8 cellular contexts compared by ENCODE assay signal in genomic region chr5:151047814-151048425, GRCh38. TPM values are rescaled to one million over a fixed set of nuclear protein-coding genes. Genes with fewer than 3 reads are reported as not detected.
DNase-seq lines count a peak whose midpoint lies in the region; ATAC-seq, FAIRE-seq and TF ChIP-seq lines count a peak whose summit lies in the region.

No MANE protein-coding gene starts in this region.

- H3K27me3 ChIP-seq in GM12878 (replicated peaks in 1 of 2; ENCODE audit: control insufficient read depth in 2 of 2, insufficient read depth in 2 of 2, low read length in 1 of 2) (no peaks in the 10 kb centered on the region), left lung (no peaks in the 10 kb centered on the region)

- intact Hi-C loops in GM12878 (cut with micrococcal nuclease; ENCODE audit: unreplicated experiment) = no loop called here
- intact Hi-C loops in left lung (cut with DNase I) = loop anchor here in 1 of 2 donors (5.0 kb wide), 1 partner anchor 46 kb away; no protein-coding TSS in a partner anchor

- FAIRE-seq in GM12878 (lab: Jason Lieb, UNC) = peak; percentile 27

- H4K20me1 ChIP-seq in GM12878 (ENCODE audit: control insufficient read depth, insufficient read depth) = no peaks in the 10 kb centered on the region

- no peak overlapping the region for H2AFZ ChIP-seq in GM12878 (ENCODE audit: control insufficient read depth, low read depth, low read length)

- H3K36me3 ChIP-seq in GM12878 (ENCODE audit: control insufficient read depth in 2 of 2, insufficient read depth in 2 of 2, low read length in 1 of 2) (peaks cover 44 to 54% of the 10 kb centered on the region in 2 experiments), left lung (peaks cover 0 to 100% of the 10 kb centered on the region in 2 donors)

- SMC1A ChIA-PET in GM12878 (lab: Charles Lee; ENCODE audit: uncharacterized antibody, unreplicated experiment) = interaction anchor here (0.6 to 9.9 kb wide), 7 partner anchors 27 to 866 kb away, joined by 3 to 279 read pairs (median 3); no protein-coding TSS in a partner anchor

- TF ChIP-seq CTCF in AG04449 (IDR thresholded peaks at IDR 0.05; ENCODE audit: insufficient read depth, low read length, missing control alignments) = peak; percentile 76
- TF ChIP-seq CTCF in LNCAP (IDR thresholded peaks at IDR 0.05) = peak; percentile 77
- TF ChIP-seq CTCF in GM12878 (IDR thresholded peaks at IDR 0.05 in 2 of 3, conservative IDR thresholded peaks at IDR 0.05 in 1 of 3; ENCODE audit: control insufficient read depth in 2 of 3, extremely low read depth in 1 of 3, insufficient read depth in 1 of 3, low read depth in 3 of 3, low read length in 3 of 3) = peak; percentile 55 to 92 (median 78)
- peak; percentile 69 to 74 for TF ChIP-seq CTCF in left lung (IDR thresholded peaks at IDR 0.05)

- no peak for TF ChIP-seq POLR2A in GM12878 (IDR thresholded peaks at IDR 0.05; ENCODE audit: low read depth, low read length)

- H3K79me2 ChIP-seq in GM12878 (ENCODE audit: control insufficient read depth, insufficient read depth, low read length) = peaks cover 3% of the 10 kb centered on the region; the same call in 1 of the 2 replicates

- peak; percentile 43 for TF ChIP-seq RAD21 in GM12878 (IDR thresholded peaks at IDR 0.05; ENCODE audit: insufficient read depth, low read depth, low read length)

- H3K9me3 ChIP-seq in GM12878 (replicated peaks; ENCODE audit: control insufficient read depth, insufficient read depth, low read length) (no peaks in the 10 kb centered on the region), left lung (no peaks in the 10 kb centered on the region)

- DNase-seq in AG04449 (ENCODE audit: low read depth, low spot score) (no peak), GM12878 (ENCODE audit: low read depth, low spot score) (no peak), left lung (no peak), glomerular visceral epithelial cell (ENCODE audit: extremely low spot score) (no peak), activated gamma-delta T cell treated with Interleukin-2 at 50 U/mL for 16 hours (no peak), NCI-H1930 (lab: John Stamatoyannopoulos, UW) (no peak)

- H3K4me2 ChIP-seq in GM12878 (ENCODE audit: control insufficient read depth, insufficient read depth) = no peak overlapping the region

- ATAC-seq in GM18502 (IDR thresholded peaks at IDR 0.05; ENCODE audit: poor library complexity, unreplicated experiment) (peak; percentile 61), GM12878 (peak; percentile 79), left lung (peak; percentile 75)

- no TSS peak for BruUV-seq in GM12878 (replicated peaks; lab: Mats Ljungman, UMichigan)

- POLR2A ChIA-PET in AG04449 (lab: Yijun Ruan, JAX) (interaction anchor here (1.9 kb wide), 1 partner anchor 45 kb away, joined by 5 read pairs; no protein-coding TSS in a partner anchor), GM12878 (lab: Charles Lee) (interaction anchor here (0.6 to 1.1 kb wide), 3 partner anchors 63 to 123 kb away, joined by 3 to 5 read pairs (median 4); no protein-coding TSS in a partner anchor)

- H3K4me3 ChIP-seq in AG04449 (ENCODE audit: low read depth, low read length) = no peak overlapping the region
- no peak overlapping the region for H3K4me3 ChIP-seq in GM12878
- no peak overlapping the region for H3K4me3 ChIP-seq in left lung

- H3K4me1 ChIP-seq in GM12878 (ENCODE audit: control insufficient read depth, insufficient read depth, low read length) (no peaks in the 10 kb centered on the region; the same call in 1 of the 2 replicates), left lung (peaks cover 3 to 17% of the 10 kb centered on the region in 2 donors)

- RAD21 ChIA-PET in GM12878 (lab: Charles Lee; ENCODE audit: unreplicated experiment) = interaction anchor here (1.0 to 7.7 kb wide), 6 partner anchors 20 to 396 kb away, joined by 3 to 178 read pairs (median 8); no protein-coding TSS in a partner anchor

- no peak overlapping the region for H3K9ac ChIP-seq in GM12878 (ENCODE audit: control insufficient read depth, insufficient read depth, low read length)

- 98% methylated on average over 13 of the region's 13 CpGs for WGBS in GM12878 (ENCODE audit: insufficient coverage, insufficient replicate concordance, low lambda C conversion rate, missing lambda C conversion rate)

- TF ChIP-seq EP300 in GM12878 (IDR thresholded peaks at IDR 0.05; ENCODE audit: borderline replicate concordance in 1 of 2, control insufficient read depth in 1 of 2, low read depth in 2 of 2, low read length in 2 of 2) = no peak

- CTCF ChIA-PET in AG04449 (lab: Yijun Ruan, JAX) = interaction anchor here (0.7 to 27.5 kb wide), 22 partner anchors 14 to 598 kb away, joined by 3 to 1128 read pairs (median 7); partner anchors contain the start of genes ANXA6, GPX3 and TNIP1
- CTCF ChIA-PET in GM12878 (lab: Yijun Ruan, JAX) = interaction anchor here (0.6 to 15.8 kb wide), 25 partner anchors 9 to 773 kb away, joined by 3 to 691 read pairs (median 3); partner anchors contain the start of gene GM2A

- in situ Hi-C loops in GM12878 (cut with MboI) = no loop called here

- H3K27ac ChIP-seq in GM12878 (ENCODE audit: control insufficient read depth, insufficient read depth) = no peak overlapping the region
- peak overlapping the region in 1 of 2 donors; percentile 1 for H3K27ac ChIP-seq in left lung

TF ChIP-seq in GM12878, 131 proteins besides CTCF, POLR2A, EP300 and RAD21:
- TF ChIP-seq KLF5 (IDR thresholded peaks at IDR 0.05; ENCODE audit: partially characterized antibody) (no peak), SMC3 (IDR thresholded peaks at IDR 0.05; ENCODE audit: borderline replicate concordance, low read length) (peak; percentile 39)

RNA-seq across cellular contexts. Expression of gene GPX3, which starts 27.5 kb away (rescaled TPM):
- total RNA-seq in GM12878 (2013; cell fraction: nucleolus; rRNA removed) = not detected in 2 replicates
- total RNA-seq in GM12878 (2014; rRNA removed) (0.22 TPM in 1 of 2 replicates, not detected in the other), GM12878 (2014; rRNA removed; fragmentation: Illumina TruSeq; extraction: Trizol) (not detected in 2 replicates), GM12878 (2021) (0.38 and 0.45 TPM in 2 replicates), left lung (100 to 1,000 TPM; 391 to 424 TPM)
- 0.37 TPM for polyA plus RNA-seq in GM12878 (2011; ENCODE audit: low read depth)
- polyA plus RNA-seq in GM12878 (2011; rRNA removed) (0.04 TPM in 1 of 2 replicates, not detected in the other), GM12878 (2014; fragmentation: Illumina TruSeq; extraction: Trizol) (0.09 and 0.19 TPM in 2 replicates), GM12878 (2014; fragmentation: Nextera tagmentation; extraction: Ambion mirVana) (under 1 TPM in 1 of 2 experiments, not detected in 1; 0.15 TPM), GM12878 (2014; rRNA removed) (0.12 and 0.32 TPM in 2 replicates), GM12878 (2016; fragmentation: Nextera tagmentation; extraction: Ambion mirVana) (1 to 10 TPM in 1 of 2 experiments, under 1 TPM in 1; 0.91 to 1.0 TPM)
- 0.07 TPM in 1 of 2 replicates, not detected in the other for polyA plus RNA-seq in GM12878 (2011; cell fraction: cytosol; rRNA removed)
- polyA plus RNA-seq in GM12878 (2011; cell fraction: nucleus; rRNA removed) = not detected in 2 replicates
- polyA plus RNA-seq in GM12878 (2012) = 0.81 and 1.3 TPM in 2 replicates
- polyA minus RNA-seq in GM12878 (2011; rRNA and poly(A)+ RNA removed) = not detected in 2 replicates
- not detected in 2 replicates for polyA minus RNA-seq in GM12878 (2011; cell fraction: cytosol; rRNA and poly(A)+ RNA removed)
- not detected in 2 replicates for polyA minus RNA-seq in GM12878 (2011; cell fraction: nucleus; rRNA and poly(A)+ RNA removed)

RNA-seq across cellular contexts. Expression of gene TNIP1, which starts 32.9 kb away (rescaled TPM):
- total RNA-seq in GM12878 (2013; cell fraction: nucleolus; rRNA removed) = 372 and 425 TPM in 2 replicates
- total RNA-seq in GM12878 (2014; rRNA removed) (203 and 223 TPM in 2 replicates), GM12878 (2014; rRNA removed; fragmentation: Illumina TruSeq; extraction: Trizol) (147 and 148 TPM in 2 replicates), GM12878 (2021) (279 and 289 TPM in 2 replicates), left lung (100 to 1,000 TPM; 111 to 133 TPM)
- 132 TPM for polyA plus RNA-seq in GM12878 (2011; ENCODE audit: low read depth)
- polyA plus RNA-seq in GM12878 (2011; rRNA removed) (156 and 178 TPM in 2 replicates), GM12878 (2014; fragmentation: Illumina TruSeq; extraction: Trizol) (107 and 151 TPM in 2 replicates), GM12878 (2014; fragmentation: Nextera tagmentation; extraction: Ambion mirVana) (10 to 100 TPM in 1 of 2 experiments, 1 to 10 TPM in 1; 4.4 to 13.7 TPM), GM12878 (2014; rRNA removed) (199 and 200 TPM in 2 replicates), GM12878 (2016; fragmentation: Nextera tagmentation; extraction: Ambion mirVana) (100 to 1,000 TPM; 112 to 117 TPM)
- polyA plus RNA-seq in GM12878 (2011; cell fraction: cytosol; rRNA removed) = 190 and 206 TPM in 2 replicates
- 272 and 287 TPM in 2 replicates for polyA plus RNA-seq in GM12878 (2011; cell fraction: nucleus; rRNA removed)
- 262 and 278 TPM in 2 replicates for polyA plus RNA-seq in GM12878 (2012)
- polyA minus RNA-seq in GM12878 (2011; rRNA and poly(A)+ RNA removed) = 245 and 345 TPM in 2 replicates
- polyA minus RNA-seq in GM12878 (2011; cell fraction: cytosol; rRNA and poly(A)+ RNA removed) = 117 and 134 TPM in 2 replicates
- polyA minus RNA-seq in GM12878 (2011; cell fraction: nucleus; rRNA and poly(A)+ RNA removed) = 165 and 259 TPM in 2 replicates

Comparison
In these comparisons a context has a peak if more than half of its experiments do, and no peak if none do; other contexts are left out.
1. RNA of gene GPX3, which starts 27.5 kb away (total RNA-seq): 391 to 424 TPM in left lung; 0.22 to 0.45 TPM in GM12878; every median in the first group is over 100 times any median in the second.
2. Peak in every context shown above with its lines, with median percentiles within 50 percentile points of each other: CTCF ChIP-seq and ATAC-seq.